ENCODE assay signal across 9 cellular contexts in genomic region chr3:63862804-63863149, GRCh38. TPM values are rescaled to one million over a fixed set of nuclear protein-coding genes. Genes with fewer than 3 reads are reported as not detected.
DNase-seq lines count a peak whose midpoint lies in the region; ATAC-seq and TF ChIP-seq lines count a peak whose summit lies in the region.
"Had no signal": no experiment of that assay in that cellular context is flagged by ENCODE, and none has a peak within 500 bp of the region (broad histone marks: within the 10 kb centered on the region; RNA-seq: fewer than 3 reads in every experiment).

No MANE protein-coding gene starts in this region.

- H3K4me1 ChIP-seq in HUES64 (ENCODE audit: insufficient read depth, low read length): peaks cover 30% of the 10 kb centered on the region

- H3K4me1 Mint-ChIP-seq in naive thymus-derived CD8-positive, alpha-beta T cell: peaks cover 36 to 72% (median 64%) of the 10 kb centered on the region in 4 donors

- no peaks in the 10 kb centered on the region for H3K9me3 Mint-ChIP-seq in naive thymus-derived CD8-positive, alpha-beta T cell

- H3K27me3 ChIP-seq in HUES64 (ENCODE audit: insufficient read depth, low read length): no peaks in the 10 kb centered on the region

- H3K9me3 ChIP-seq in HUES64 (ENCODE audit: insufficient read depth, low read depth, low read length): no peaks in the 10 kb centered on the region

- H3K27ac ChIP-seq in HUES64 (ENCODE audit: low read depth, low read length): no peak overlapping the region

- H3K4me3 ChIP-seq in HUES64 (ENCODE audit: low read length) (peak overlapping the region; percentile 77), choroid plexus epithelial cell (ENCODE audit: low read depth, low read length) (peak overlapping the region; percentile 89)

- peak overlapping the region; percentile 70 to 96 (median 86) for H3K4me3 Mint-ChIP-seq in naive thymus-derived CD8-positive, alpha-beta T cell

- H3K27me3 Mint-ChIP-seq in naive thymus-derived CD8-positive, alpha-beta T cell: no peaks in the 10 kb centered on the region

- peak overlapping the region; percentile 70 to 93 (median 88) for H3K27ac Mint-ChIP-seq in naive thymus-derived CD8-positive, alpha-beta T cell

- peaks cover 5% of the 10 kb centered on the region for H3K36me3 ChIP-seq in HUES64 (ENCODE audit: insufficient read depth, low read length)

- DNase-seq in choroid plexus epithelial cell (ENCODE audit: low read depth): no peak
- no peak for DNase-seq in naive thymus-derived CD8-positive, alpha-beta T cell
- DNase-seq in LoVo (ENCODE audit: low spot score): no peak
- no peak for DNase-seq in NCI-H2081 (lab: John Stamatoyannopoulos, UW)
- DNase-seq in AG20443 (ENCODE audit: low spot score): no peak

- H3K9ac ChIP-seq in HUES64 (ENCODE audit: low read depth, low read length): peak overlapping the region; percentile 96

- peaks cover 0 to 12% (median 7%) of the 10 kb centered on the region in 3 donors for H3K36me3 Mint-ChIP-seq in naive thymus-derived CD8-positive, alpha-beta T cell

- no peak for TF ChIP-seq CTCF in choroid plexus epithelial cell (conservative IDR thresholded peaks at IDR 0.05; ENCODE audit: low read depth, low read length)

- POLR2A ChIA-PET in naive thymus-derived CD8-positive, alpha-beta T cell (lab: Charles Lee): interaction anchor here (1.2 to 2.8 kb wide), 2 partner anchors 105 to 160 kb away, joined by 3 to 8 read pairs; no protein-coding TSS in a partner anchor

- ATAC-seq in GM18873 (IDR thresholded peaks at IDR 0.05; ENCODE audit: low FRiP score, unreplicated experiment) (peak; percentile 15), HG03196 (IDR thresholded peaks at IDR 0.05; ENCODE audit: unreplicated experiment) (no peak)
- peak in 1 of 2 donors; percentile 3 for ATAC-seq in naive thymus-derived CD8-positive, alpha-beta T cell

- 25% methylated on average over 5 of the region's 5 CpGs for WGBS in HUES64

RNA-seq across cellular contexts. Expression of gene THOC7, which starts 0.8 kb away (rescaled TPM):
- polyA plus RNA-seq in HUES64 (2013, experiment 1 of 2): 75.2 TPM
- 91.1 TPM for polyA plus RNA-seq in HUES64 (2013, experiment 2 of 2)
- 10 to 100 TPM; 52.2 to 52.5 TPM for total RNA-seq in naive thymus-derived CD8-positive, alpha-beta T cell
- polyA plus RNA-seq in naive thymus-derived CD8-positive, alpha-beta T cell: 100 to 1,000 TPM in 1 of 3 donors, 10 to 100 TPM in 2; 79.9 to 116 (median 100.0) TPM

RNA-seq across cellular contexts. Expression of gene ATXN7, which starts 0.9 kb away (rescaled TPM):
- 7.7 TPM for polyA plus RNA-seq in HUES64 (2013, experiment 1 of 2)
- polyA plus RNA-seq in HUES64 (2013, experiment 2 of 2): 7.4 TPM
- 100 to 1,000 TPM; 161 to 162 TPM for total RNA-seq in naive thymus-derived CD8-positive, alpha-beta T cell
- 10 to 100 TPM; 18.0 to 29.8 (median 21.9) TPM for polyA plus RNA-seq in naive thymus-derived CD8-positive, alpha-beta T cell

RNA-seq across cellular contexts. Expression of gene C3orf49, which starts 43.7 kb away (rescaled TPM):
- polyA plus RNA-seq in HUES64 (2013, experiment 1 of 2): not detected
- not detected for polyA plus RNA-seq in HUES64 (2013, experiment 2 of 2)
- total RNA-seq in naive thymus-derived CD8-positive, alpha-beta T cell: not detected
- polyA plus RNA-seq in naive thymus-derived CD8-positive, alpha-beta T cell: not detected
- total RNA-seq: temporal lobe had no signal

RNA-seq across cellular contexts. Expression of gene SCAANT1, which starts 49.4 kb away (rescaled TPM):
- polyA plus RNA-seq in HUES64 (2013, experiment 1 of 2): not detected
- not detected for polyA plus RNA-seq in HUES64 (2013, experiment 2 of 2)
- 1 to 10 TPM in 1 of 2 experiments, not detected in 1; 2.9 TPM for total RNA-seq in naive thymus-derived CD8-positive, alpha-beta T cell
- not detected for polyA plus RNA-seq in naive thymus-derived CD8-positive, alpha-beta T cell
- total RNA-seq: temporal lobe had no signal
